Comparison of ENCODE assay signal across 2 cellular contexts in the genomic region with DNA sequence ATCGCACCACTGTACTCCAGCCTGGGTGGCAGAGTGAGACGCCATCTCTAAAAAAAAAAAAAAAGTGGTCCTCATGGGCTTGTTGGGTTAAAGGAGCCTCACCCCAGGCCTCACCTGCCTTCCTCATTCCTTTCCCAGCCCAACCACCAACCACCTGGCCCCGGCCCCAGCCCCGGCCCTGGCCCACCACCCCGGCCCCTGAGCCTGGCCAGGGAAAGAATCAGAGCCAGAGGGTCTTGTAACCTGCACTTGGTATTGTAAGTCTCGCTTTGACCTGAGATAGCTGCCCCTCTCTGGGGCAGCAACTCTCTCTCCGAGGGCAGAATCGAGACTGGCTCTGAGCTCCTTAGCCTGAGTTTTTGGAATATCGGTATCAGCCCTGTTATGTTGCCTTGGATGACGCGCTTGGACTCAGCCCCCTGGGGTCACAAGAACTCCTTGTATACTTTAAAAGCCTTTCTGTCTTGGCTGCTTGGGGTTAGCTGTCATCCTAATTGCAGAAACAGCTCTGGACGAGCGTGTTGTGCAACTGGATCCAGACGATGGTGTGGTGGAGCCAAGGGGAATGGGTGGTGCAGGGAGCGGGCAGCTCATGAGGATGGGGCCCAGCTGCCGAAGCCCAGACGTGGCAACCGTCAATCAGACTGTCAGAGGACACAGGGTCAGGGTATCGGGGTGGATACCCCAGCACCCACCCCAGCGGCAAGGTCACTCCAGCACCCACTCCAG.
TF ChIP-seq lines count a peak whose summit lies in the region.

No MANE protein-coding gene starts in this region.

TF ChIP-seq in SK-N-SH, 30 proteins besides CTCF, POLR2A, EP300 and RAD21:
- TF ChIP-seq, protein P1, sequence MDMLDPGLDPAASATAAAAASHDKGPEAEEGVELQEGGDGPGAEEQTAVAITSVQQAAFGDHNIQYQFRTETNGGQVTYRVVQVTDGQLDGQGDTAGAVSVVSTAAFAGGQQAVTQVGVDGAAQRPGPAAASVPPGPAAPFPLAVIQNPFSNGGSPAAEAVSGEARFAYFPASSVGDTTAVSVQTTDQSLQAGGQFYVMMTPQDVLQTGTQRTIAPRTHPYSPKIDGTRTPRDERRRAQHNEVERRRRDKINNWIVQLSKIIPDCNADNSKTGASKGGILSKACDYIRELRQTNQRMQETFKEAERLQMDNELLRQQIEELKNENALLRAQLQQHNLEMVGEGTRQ (IDR thresholded peaks at IDR 0.05; ENCODE audit: borderline replicate concordance, low read depth, low read length): no peak
- TF ChIP-seq RFX5 (IDR thresholded peaks at IDR 0.05; ENCODE audit: low read length) (no peak), JUND (IDR thresholded peaks at IDR 0.05) (no peak), CHD2 (IDR thresholded peaks at IDR 0.05; ENCODE audit: low read length, partially characterized antibody) (no peak), GABPA (IDR thresholded peaks at IDR 0.05; ENCODE audit: low read depth) (no peak), ELF1 (IDR thresholded peaks at IDR 0.05) (no peak), GATA2 (CRISPR knock-in tag; IDR thresholded peaks at IDR 0.05) (no peak)

TF ChIP-seq in SK-N-SH treated with all-trans-retinoic acid at 6 μM for 48 hours, 23 proteins besides CTCF, POLR2A, EP300 and RAD21 (continued from another document):
- TF ChIP-seq, protein P2, sequence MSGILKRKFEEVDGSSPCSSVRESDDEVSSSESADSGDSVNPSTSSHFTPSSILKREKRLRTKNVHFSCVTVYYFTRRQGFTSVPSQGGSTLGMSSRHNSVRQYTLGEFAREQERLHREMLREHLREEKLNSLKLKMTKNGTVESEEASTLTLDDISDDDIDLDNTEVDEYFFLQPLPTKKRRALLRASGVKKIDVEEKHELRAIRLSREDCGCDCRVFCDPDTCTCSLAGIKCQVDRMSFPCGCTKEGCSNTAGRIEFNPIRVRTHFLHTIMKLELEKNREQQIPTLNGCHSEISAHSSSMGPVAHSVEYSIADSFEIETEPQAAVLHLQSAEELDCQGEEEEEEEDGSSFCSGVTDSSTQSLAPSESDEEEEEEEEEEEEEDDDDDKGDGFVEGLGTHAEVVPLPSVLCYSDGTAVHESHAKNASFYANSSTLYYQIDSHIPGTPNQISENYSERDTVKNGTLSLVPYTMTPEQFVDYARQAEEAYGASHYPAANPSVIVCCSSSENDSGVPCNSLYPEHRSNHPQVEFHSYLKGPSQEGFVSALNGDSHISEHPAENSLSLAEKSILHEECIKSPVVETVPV (CRISPR knock-in tag; IDR thresholded peaks at IDR 0.05): no peak
- TF ChIP-seq PPARA (CRISPR knock-in tag; IDR thresholded peaks at IDR 0.05; ENCODE audit: borderline replicate concordance): no peak
- no peak for TF ChIP-seq TCF4 (CRISPR knock-in tag; IDR thresholded peaks at IDR 0.05; ENCODE audit: borderline replicate concordance)
- TF ChIP-seq, protein P3, sequence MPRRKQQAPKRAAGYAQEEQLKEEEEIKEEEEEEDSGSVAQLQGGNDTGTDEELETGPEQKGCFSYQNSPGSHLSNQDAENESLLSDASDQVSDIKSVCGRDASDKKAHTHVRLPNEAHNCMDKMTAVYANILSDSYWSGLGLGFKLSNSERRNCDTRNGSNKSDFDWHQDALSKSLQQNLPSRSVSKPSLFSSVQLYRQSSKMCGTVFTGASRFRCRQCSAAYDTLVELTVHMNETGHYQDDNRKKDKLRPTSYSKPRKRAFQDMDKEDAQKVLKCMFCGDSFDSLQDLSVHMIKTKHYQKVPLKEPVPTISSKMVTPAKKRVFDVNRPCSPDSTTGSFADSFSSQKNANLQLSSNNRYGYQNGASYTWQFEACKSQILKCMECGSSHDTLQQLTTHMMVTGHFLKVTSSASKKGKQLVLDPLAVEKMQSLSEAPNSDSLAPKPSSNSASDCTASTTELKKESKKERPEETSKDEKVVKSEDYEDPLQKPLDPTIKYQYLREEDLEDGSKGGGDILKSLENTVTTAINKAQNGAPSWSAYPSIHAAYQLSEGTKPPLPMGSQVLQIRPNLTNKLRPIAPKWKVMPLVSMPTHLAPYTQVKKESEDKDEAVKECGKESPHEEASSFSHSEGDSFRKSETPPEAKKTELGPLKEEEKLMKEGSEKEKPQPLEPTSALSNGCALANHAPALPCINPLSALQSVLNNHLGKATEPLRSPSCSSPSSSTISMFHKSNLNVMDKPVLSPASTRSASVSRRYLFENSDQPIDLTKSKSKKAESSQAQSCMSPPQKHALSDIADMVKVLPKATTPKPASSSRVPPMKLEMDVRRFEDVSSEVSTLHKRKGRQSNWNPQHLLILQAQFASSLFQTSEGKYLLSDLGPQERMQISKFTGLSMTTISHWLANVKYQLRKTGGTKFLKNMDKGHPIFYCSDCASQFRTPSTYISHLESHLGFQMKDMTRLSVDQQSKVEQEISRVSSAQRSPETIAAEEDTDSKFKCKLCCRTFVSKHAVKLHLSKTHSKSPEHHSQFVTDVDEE (CRISPR knock-in tag; IDR thresholded peaks at IDR 0.05): no peak
- TF ChIP-seq RARB (CRISPR knock-in tag; IDR thresholded peaks at IDR 0.05): no peak
- TF ChIP-seq BACH2 (CRISPR knock-in tag; IDR thresholded peaks at IDR 0.05; ENCODE audit: borderline replicate concordance): no peak
- TF ChIP-seq ARNTL (CRISPR knock-in tag; IDR thresholded peaks at IDR 0.05; ENCODE audit: borderline replicate concordance, low read depth): no peak
